In the genomic region with DNA sequence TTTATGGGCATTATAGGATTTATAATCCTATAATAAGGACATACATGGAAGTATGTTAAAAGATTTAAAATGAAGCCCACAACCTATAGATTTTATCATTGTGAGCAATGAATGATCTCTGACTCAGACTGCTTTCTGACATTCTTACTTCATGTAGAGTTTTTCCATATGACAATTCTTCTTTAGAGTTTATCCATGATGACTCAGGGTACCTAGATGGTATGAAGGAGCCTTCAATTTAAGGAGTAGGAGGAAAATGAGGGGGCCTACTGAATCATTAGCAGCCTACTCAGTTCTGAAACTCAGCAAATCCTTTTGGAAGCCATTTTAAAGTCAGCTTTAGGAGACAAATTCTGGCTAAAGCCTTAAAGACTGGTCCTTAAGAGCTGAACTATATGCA, we compare ENCODE assay signal across 1 cellular context.
A peak's percentile ranks its signal among the peaks of the same experiment; 100 is the strongest.
TF ChIP-seq lines count a peak whose summit lies in the region.

No MANE protein-coding gene starts in this region.

TF ChIP-seq in endothelial cell of umbilical vein, 7 proteins besides CTCF, POLR2A, EP300 and RAD21:
- no peak for TF ChIP-seq MYC (IDR thresholded peaks at IDR 0.05; ENCODE audit: low read depth, low read length)
- TF ChIP-seq, protein P1, sequence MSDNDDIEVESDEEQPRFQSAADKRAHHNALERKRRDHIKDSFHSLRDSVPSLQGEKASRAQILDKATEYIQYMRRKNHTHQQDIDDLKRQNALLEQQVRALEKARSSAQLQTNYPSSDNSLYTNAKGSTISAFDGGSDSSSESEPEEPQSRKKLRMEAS (IDR thresholded peaks at IDR 0.05; ENCODE audit: insufficient read depth, insufficient read length): no peak
- TF ChIP-seq JUN (IDR thresholded peaks at IDR 0.05; ENCODE audit: borderline replicate concordance, insufficient read depth, insufficient read length, low read depth): peak; percentile 21
- peak; percentile 69 for TF ChIP-seq FOS (IDR thresholded peaks at IDR 0.05; ENCODE audit: borderline replicate concordance, insufficient read depth, low read length)
- TF ChIP-seq EZH2 (IDR thresholded peaks at IDR 0.05; ENCODE audit: borderline replicate concordance, low read depth, low read length, severe bottlenecking): no peak
- TF ChIP-seq GATA2 (IDR thresholded peaks at IDR 0.05; ENCODE audit: insufficient read depth, insufficient read length, low read depth, low read length): peak; percentile 60
